23 cellular contexts compared by ENCODE assay signal in the genomic region with DNA sequence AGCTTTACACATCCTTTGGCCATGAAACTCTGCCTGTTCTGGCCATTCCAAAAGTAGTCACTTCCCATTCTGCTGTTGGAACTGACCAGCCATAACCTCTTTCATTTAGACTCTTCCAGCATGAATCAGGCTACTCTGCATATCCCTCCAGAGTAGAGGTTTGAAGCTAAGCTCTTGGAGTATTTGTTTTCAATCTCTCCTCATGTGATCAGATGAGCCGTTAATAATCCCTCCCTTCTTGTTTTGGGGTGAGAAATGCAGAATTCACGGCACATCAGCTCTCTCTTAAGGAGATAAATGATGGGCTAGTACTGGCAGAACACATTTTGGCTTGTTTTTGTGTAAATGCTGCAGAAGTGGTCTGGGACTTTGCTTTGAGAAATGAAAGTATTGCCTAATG.
"Had no signal": no experiment of that assay in that cellular context is flagged by ENCODE, and none has a peak within 500 bp of the region (broad histone marks: within the 10 kb centered on the region; RNA-seq: fewer than 3 reads in every experiment).

No MANE protein-coding gene starts in this region.

- H3K36me3 ChIP-seq: heart right ventricle, neutrophil, pancreas, right lobe of liver, vagina had no signal

- DNase-seq: activated CD4-positive, alpha-beta memory T cell treated with anti-CD3 and anti-CD28 coated beads for 36 hours; activated CD4-positive, alpha-beta T cell treated with anti-CD3 and anti-CD28 coated beads for 48 hours; activated CD4-positive, CD25-positive, alpha-beta regulatory T cell; activated effector memory CD4-positive, alpha-beta T cell treated with anti-CD3 and anti-CD28 coated beads, Interleukin-2, amount 50 U/mL, for 16 hours; activated naive CD4-positive, alpha-beta T cell treated with anti-CD3 and anti-CD28 coated beads, Interleukin-2, amount 10 ng/mL, durations not matched to agents 7 days and 5 days; activated T-cell treated with anti-CD3 and anti-CD28 coated beads, Interleukin-2, amount 50 U/mL, for 72 hours; foreskin melanocyte; heart right ventricle; islet precursor cell; midbrain; natural killer cell; pancreas; right lobe of liver; stimulated activated CD4-positive, alpha-beta T cell treated with anti-CD3 and anti-CD28 coated beads, Interleukin-2, amount 100 ng/mL, for 48 hours; stimulated activated naive CD4-positive, alpha-beta T cell; T1000; testis had no signal

- H3K4me2 ChIP-seq: smooth muscle cell had no signal

- H3K27me3 Mint-ChIP-seq: activated CD4-positive, alpha-beta memory T cell treated with anti-CD3 and anti-CD28 coated beads for 36 hours; activated naive CD4-positive, alpha-beta T cell treated with anti-CD3 and anti-CD28 coated beads, Interleukin-2, amount 10 ng/mL, durations not matched to agents 7 days and 5 days; type B pancreatic cell had no signal

- H3K9me3 Mint-ChIP-seq: activated CD4-positive, alpha-beta memory T cell treated with anti-CD3 and anti-CD28 coated beads for 36 hours; activated naive CD4-positive, alpha-beta T cell treated with anti-CD3 and anti-CD28 coated beads, Interleukin-2, amount 10 ng/mL, durations not matched to agents 7 days and 5 days; brain; T-helper 1 cell treated with Interleukin-12 subunit alpha and Interleukin-12 subunit beta and Interleukin-4 antibody, amounts not matched to agents 30 μg/mL and 1 μg/mL, for 36 hours; type B pancreatic cell had no signal

- H3K27ac ChIP-seq: heart right ventricle, neutrophil, pancreas, right lobe of liver, testis, vagina had no signal

- H3K9me3 ChIP-seq: heart right ventricle, neutrophil, pancreas, right lobe of liver, testis, vagina had no signal

- H3K27ac Mint-ChIP-seq: activated CD4-positive, alpha-beta memory T cell treated with anti-CD3 and anti-CD28 coated beads for 36 hours; activated naive CD4-positive, alpha-beta T cell treated with anti-CD3 and anti-CD28 coated beads, Interleukin-2, amount 10 ng/mL, durations not matched to agents 7 days and 5 days; activated T-cell treated with anti-CD3 and anti-CD28 coated beads, Interleukin-2, amount 50 U/mL, for 72 hours; brain; natural killer cell; T-helper 1 cell treated with Interleukin-12 subunit alpha and Interleukin-12 subunit beta and Interleukin-4 antibody, amounts not matched to agents 30 μg/mL and 1 μg/mL, for 36 hours; type B pancreatic cell had no signal

- H3K4me1 ChIP-seq: heart right ventricle, pancreas, right lobe of liver, testis, vagina had no signal

- H3K4me1 Mint-ChIP-seq: activated naive CD4-positive, alpha-beta T cell treated with anti-CD3 and anti-CD28 coated beads, Interleukin-2, amount 10 ng/mL, durations not matched to agents 7 days and 5 days; brain; natural killer cell had no signal

- H3K4me3 Mint-ChIP-seq: activated CD4-positive, alpha-beta memory T cell treated with anti-CD3 and anti-CD28 coated beads for 36 hours; activated naive CD4-positive, alpha-beta T cell treated with anti-CD3 and anti-CD28 coated beads, Interleukin-2, amount 10 ng/mL, durations not matched to agents 7 days and 5 days; activated T-cell treated with anti-CD3 and anti-CD28 coated beads, Interleukin-2, amount 50 U/mL, for 72 hours; brain; natural killer cell; T-helper 1 cell treated with Interleukin-12 subunit alpha and Interleukin-12 subunit beta and Interleukin-4 antibody, amounts not matched to agents 30 μg/mL and 1 μg/mL, for 36 hours; type B pancreatic cell had no signal

- H3K4me3 ChIP-seq: heart right ventricle, pancreas, right lobe of liver, smooth muscle cell, testis, vagina had no signal

- H3K36me3 Mint-ChIP-seq: activated CD4-positive, alpha-beta memory T cell treated with anti-CD3 and anti-CD28 coated beads for 36 hours; activated naive CD4-positive, alpha-beta T cell treated with anti-CD3 and anti-CD28 coated beads, Interleukin-2, amount 10 ng/mL, durations not matched to agents 7 days and 5 days; brain; natural killer cell; type B pancreatic cell had no signal

- ATAC-seq: activated T-cell treated with anti-CD3 and anti-CD28 coated beads, Interleukin-2, amount 50 U/mL, for 72 hours; natural killer cell; right lobe of liver had no signal

- H3K27me3 ChIP-seq: heart right ventricle, neutrophil, pancreas, right lobe of liver, testis, vagina had no signal
